1 cellular context compared by ENCODE assay signal in genomic region chr4:140112576-140112975, GRCh38.
A peak's percentile ranks its signal among the peaks of the same experiment; 100 is the strongest.
TF ChIP-seq lines count a peak whose summit lies in the region.

No MANE protein-coding gene starts in this region.

TF ChIP-seq in SK-N-SH, 30 proteins besides CTCF, POLR2A, EP300 and RAD21 (continued from another document):
- no peak for TF ChIP-seq USF2 (IDR thresholded peaks at IDR 0.05; ENCODE audit: borderline replicate concordance, low read depth, low read length)
- 0 out of 2 replicates have a peak, but pooled peaks have one; percentile 27 for TF ChIP-seq FOSL2 (IDR thresholded peaks at IDR 0.05; ENCODE audit: borderline replicate concordance, low read depth)
- no peak for TF ChIP-seq MXI1 (IDR thresholded peaks at IDR 0.05; ENCODE audit: low read depth, low read length)
